Comparison of ENCODE assay signal across 8 cellular contexts in the genomic region with DNA sequence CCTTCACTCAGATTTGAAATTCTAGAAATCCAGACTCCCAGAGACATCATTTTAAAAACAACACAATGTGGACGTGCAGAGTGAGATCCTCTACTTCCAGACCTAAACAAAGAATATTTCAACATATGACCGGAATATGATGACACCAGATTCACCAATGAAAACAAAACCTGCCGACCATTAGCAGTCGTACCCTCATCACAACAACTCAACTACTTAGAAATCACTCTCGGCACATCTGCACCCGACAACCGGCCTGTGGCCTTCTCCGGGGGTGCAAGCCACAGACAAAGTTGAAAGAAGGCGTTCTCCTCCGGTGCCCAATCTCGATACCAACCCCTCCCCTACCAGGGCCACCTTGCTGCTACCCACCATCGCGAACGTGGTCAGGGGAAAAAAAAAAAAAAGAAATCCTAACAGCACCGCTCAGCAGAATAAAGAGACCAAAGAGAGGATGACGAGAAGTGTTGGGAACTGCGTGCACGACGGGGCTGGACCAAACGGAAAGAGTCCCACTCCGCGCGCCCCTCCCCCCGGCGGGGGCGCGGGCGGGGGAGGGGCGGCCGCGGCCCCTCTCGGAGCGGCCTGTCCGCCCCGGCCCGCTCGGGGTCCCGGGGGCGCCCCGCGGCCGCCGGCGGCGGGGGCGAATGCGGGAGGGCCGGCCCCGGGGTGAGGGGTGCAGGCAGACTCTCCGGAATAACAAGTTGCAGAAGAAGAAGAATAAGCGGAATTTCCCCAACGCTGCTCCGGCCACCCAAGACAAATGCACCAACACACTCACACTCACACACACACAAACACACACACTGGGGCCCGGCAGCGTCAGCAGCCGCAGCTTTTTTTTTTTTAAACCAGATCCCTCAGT.
DNase-seq lines count a peak whose midpoint lies in the region; FAIRE-seq and TF ChIP-seq lines count a peak whose summit lies in the region.

No MANE protein-coding gene starts in this region.

- FAIRE-seq in GM19239 (lab: Jason Lieb, UNC), result peak; percentile 95

- no peaks in the 10 kb centered on the region for H3K9me3 ChIP-seq in WERI-Rb-1 (ENCODE audit: severe bottlenecking)

- no peaks in the 10 kb centered on the region for H3K36me3 ChIP-seq in WERI-Rb-1

- no peaks in the 10 kb centered on the region for H3K27me3 ChIP-seq in WERI-Rb-1 (ENCODE audit: insufficient read depth, low read depth, severe bottlenecking)
- no peaks in the 10 kb centered on the region for H3K27me3 ChIP-seq in layer of hippocampus (ENCODE audit: control insufficient read depth, insufficient read depth, low read length)

- peak overlapping the region; percentile 60 for H3K27ac ChIP-seq in WERI-Rb-1
- H3K27ac ChIP-seq in layer of hippocampus (ENCODE audit: low read depth, low read length), result peak overlapping the region; percentile 86

- H3K4me3 ChIP-seq in AG10803 (ENCODE audit: low read length) (peak overlapping the region; percentile 84), WERI-Rb-1 (ENCODE audit: low read depth, low read length) (peak overlapping the region; percentile 78)

- peak; percentile 73 for DNase-seq in AG10803 (ENCODE audit: low read depth)
- DNase-seq in GM19239 (ENCODE audit: insufficient read length, low spot score), result no peak
- peak; percentile 15 for DNase-seq in NCI-H1105 (lab: John Stamatoyannopoulos, UW)
- DNase-seq in WERI-Rb-1, result peak; percentile 25
- DNase-seq in cerebellar cortex (ENCODE audit: low spot score), result peak; percentile 69
- DNase-seq in stimulated activated CD4-positive, alpha-beta T cell treated with anti-CD3 and anti-CD28 coated beads, Interleukin-1b, Interleukin-23, amount 100 ng/mL, for 4 hours (ENCODE audit: low read depth in 2 of 2), result peak; percentile 33 to 40
- DNase-seq in NCI-H1694 treated with DMSO at 0.1 percent for 48 hours (lab: John Stamatoyannopoulos, UW), result no peak

- TF ChIP-seq CTCF in AG10803 (conservative IDR thresholded peaks at IDR 0.05; ENCODE audit: low read length), result no peak
- no peak for TF ChIP-seq CTCF in WERI-Rb-1 (IDR thresholded peaks at IDR 0.05; ENCODE audit: low read depth, low read length)

Comparison
In these comparisons a context has a peak if more than half of its experiments do, and no peak if none do; other contexts are left out.
1. DNase-seq: peak in AG10803 (single experiment), NCI-H1105 (single experiment), WERI-Rb-1 (single experiment), cerebellar cortex (single experiment) and stimulated activated CD4-positive, alpha-beta T cell treated with anti-CD3 and anti-CD28 coated beads, Interleukin-1b, Interleukin-23, amount 100 ng/mL, for 4 hours (2 of 2); none in GM19239 (single experiment) and NCI-H1694 treated with DMSO at 0.1 percent for 48 hours (single experiment).